In the genomic region with DNA sequence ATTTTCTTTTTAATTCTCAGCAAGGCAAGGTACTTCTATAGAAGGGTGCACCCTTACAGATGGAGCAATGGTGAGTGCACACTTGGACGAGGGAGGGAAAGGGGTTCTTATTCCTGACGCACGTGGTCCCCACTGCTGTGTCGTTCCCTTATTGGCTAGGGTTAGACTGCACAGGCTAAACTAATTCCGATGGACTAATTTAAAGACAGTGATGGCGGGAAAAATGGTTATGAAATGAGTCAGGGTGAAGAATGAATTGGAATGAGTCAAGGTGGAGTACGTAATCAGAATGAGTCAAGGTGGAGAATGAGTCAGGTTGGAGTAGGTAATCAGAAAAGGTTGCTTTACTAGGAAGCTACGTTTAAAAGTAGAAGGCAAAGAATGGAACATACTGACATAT, we compare ENCODE assay signal across 10 cellular contexts. TPM values are rescaled to one million over a fixed set of nuclear protein-coding genes. Genes with fewer than 3 reads are reported as not detected.
DNase-seq lines count a peak whose midpoint lies in the region; ATAC-seq and TF ChIP-seq lines count a peak whose summit lies in the region.
"Had no signal": no experiment of that assay in that cellular context is flagged by ENCODE, and none has a peak within 500 bp of the region (broad histone marks: within the 10 kb centered on the region; RNA-seq: fewer than 3 reads in every experiment).

No MANE protein-coding gene starts in this region.

- peaks cover 46% of the 10 kb centered on the region for H3K4me1 Mint-ChIP-seq in activated CD4-positive, alpha-beta T cell treated with anti-CD3 and anti-CD28 coated beads, Interleukin-2, amount 10 ng/mL, durations not matched to agents 7 days and 5 days

- H3K27me3 Mint-ChIP-seq in activated CD4-positive, alpha-beta T cell treated with anti-CD3 and anti-CD28 coated beads, Interleukin-2, amount 10 ng/mL, durations not matched to agents 7 days and 5 days = no peaks in the 10 kb centered on the region

- no peak for TF ChIP-seq CTCF in foreskin keratinocyte (conservative IDR thresholded peaks at IDR 0.05)

- no peak overlapping the region for H3K4me3 Mint-ChIP-seq in activated CD4-positive, alpha-beta T cell treated with anti-CD3 and anti-CD28 coated beads, Interleukin-2, amount 10 ng/mL, durations not matched to agents 7 days and 5 days

- POLR2A ChIA-PET in activated CD4-positive, alpha-beta T cell treated with anti-CD3 and anti-CD28 coated beads, Interleukin-2, amount 10 ng/mL, durations not matched to agents 7 days and 5 days (lab: Charles Lee) = no interaction called here

- ATAC-seq in foreskin keratinocyte (peak; percentile 30), HG03108 (IDR thresholded peaks at IDR 0.05; ENCODE audit: unreplicated experiment) (no peak), GM19324 (IDR thresholded peaks at IDR 0.05; ENCODE audit: low FRiP score, unreplicated experiment) (no peak)

- peaks cover 14% of the 10 kb centered on the region for H3K36me3 Mint-ChIP-seq in activated CD4-positive, alpha-beta T cell treated with anti-CD3 and anti-CD28 coated beads, Interleukin-2, amount 10 ng/mL, durations not matched to agents 7 days and 5 days (ENCODE audit: low read depth)

- H3K27ac Mint-ChIP-seq in activated CD4-positive, alpha-beta T cell treated with anti-CD3 and anti-CD28 coated beads, Interleukin-2, amount 10 ng/mL, durations not matched to agents 7 days and 5 days = no peak overlapping the region

- peaks cover 14% of the 10 kb centered on the region for H3K4me1 ChIP-seq in foreskin keratinocyte

- CTCF ChIA-PET in activated CD4-positive, alpha-beta T cell treated with anti-CD3 and anti-CD28 coated beads, Interleukin-2, amount 10 ng/mL, durations not matched to agents 7 days and 5 days (lab: Charles Lee) = interaction anchor here (0.8 kb wide), 2 partner anchors 169 to 320 kb away, joined by 3 to 4 read pairs; a partner anchor contains a TSS

- peak overlapping the region; percentile 97 for H3K27ac ChIP-seq in foreskin keratinocyte

- H3K9me3 Mint-ChIP-seq in activated CD4-positive, alpha-beta T cell treated with anti-CD3 and anti-CD28 coated beads, Interleukin-2, amount 10 ng/mL, durations not matched to agents 7 days and 5 days = peaks cover 15% of the 10 kb centered on the region

- peak; percentile 16 for DNase-seq in activated CD4-positive, alpha-beta T cell treated with anti-CD3 and anti-CD28 coated beads, Interleukin-2, amount 10 ng/mL, durations not matched to agents 7 days and 5 days
- DNase-seq in activated CD4-positive, alpha-beta T cell treated with anti-CD3 and anti-CD28 coated beads, Interleukin-2, amount 50 U/mL, for 1 hour = no peak
- DNase-seq in activated CD4-positive, alpha-beta T cell treated with anti-CD3 and anti-CD28 coated beads, Interleukin-2, amount 50 U/mL, for 48 hours = peak; percentile 39 to 58
- DNase-seq in foreskin keratinocyte (peak; percentile 88 to 95), HUDEP-2 (lab: John Stamatoyannopoulos, UW; ENCODE audit: unreplicated experiment in 76 of 76) (no peak)
- DNase-seq in stimulated activated CD8-positive, alpha-beta memory T cell treated with anti-CD3 and anti-CD28 coated beads, Interleukin-4, amount 100 ng/mL, for 48 hours = peak; percentile 57
- DNase-seq: hippocampal formation, T-helper 9 cell had no signal

- H3K27me3 ChIP-seq in foreskin keratinocyte = no peaks in the 10 kb centered on the region

RNA-seq across cellular contexts. Expression of a gene that starts 2.0 kb away (rescaled TPM):
- total RNA-seq in activated CD4-positive, alpha-beta T cell treated with anti-CD3 and anti-CD28 coated beads, Interleukin-2, amount 10 ng/mL, durations not matched to agents 7 days and 5 days = 10 to 100 TPM; 54.3 to 57.5 TPM
- total RNA-seq in foreskin keratinocyte = 511 and 581 TPM in 2 replicates
- 190 and 257 TPM in 2 replicates for polyA plus RNA-seq in foreskin keratinocyte

Comparison
In these comparisons a context has a peak if more than half of its experiments do, and no peak if none do; other contexts are left out.
1. DNase-seq: peak in activated CD4-positive, alpha-beta T cell treated with anti-CD3 and anti-CD28 coated beads, Interleukin-2, amount 10 ng/mL, durations not matched to agents 7 days and 5 days (single experiment), activated CD4-positive, alpha-beta T cell treated with anti-CD3 and anti-CD28 coated beads, Interleukin-2, amount 50 U/mL, for 48 hours (2 of 2), foreskin keratinocyte (2 of 2) and stimulated activated CD8-positive, alpha-beta memory T cell treated with anti-CD3 and anti-CD28 coated beads, Interleukin-4, amount 100 ng/mL, for 48 hours (single experiment); none in activated CD4-positive, alpha-beta T cell treated with anti-CD3 and anti-CD28 coated beads, Interleukin-2, amount 50 U/mL, for 1 hour (single experiment) and HUDEP-2 (0 of 76).